In genomic region chr14:48580692-48581091, GRCh38 we compare ENCODE assay signal across 24 cellular contexts.
"Had no signal": no experiment of that assay in that cellular context is flagged by ENCODE, and none has a peak within 500 bp of the region (broad histone marks: within the 10 kb centered on the region; RNA-seq: fewer than 3 reads in every experiment).

No MANE protein-coding gene starts in this region.

- H3K4me2 ChIP-seq: hepatocyte, neural progenitor cell had no signal

- H3K9ac ChIP-seq: neural progenitor cell had no signal

- H3K4me1 ChIP-seq: esophagus squamous epithelium, stomach, transverse colon had no signal

- H3K27ac Mint-ChIP-seq: dendritic cell treated with granulocyte-macrophage colony-stimulating factor and Interleukin-4, amounts not matched to agents 40 ng/mL and 50 ng/mL, for 4 days; effector memory CD8-positive, alpha-beta T cell; natural killer cell treated with Interleukin-12 subunit alpha and Interleukin-12 subunit beta and Interleukin-15 and Interleukin-18, amount 100 ng/mL, for 72 hours; neural progenitor cell; progenitor cell of endocrine pancreas had no signal

- H3K9me3 ChIP-seq: esophagus squamous epithelium, ovary, thoracic aorta, transverse colon had no signal

- H3K36me3 ChIP-seq: esophagus squamous epithelium, neural progenitor cell, ovary, stomach, thoracic aorta, transverse colon had no signal

- H3K79me2 ChIP-seq: hepatocyte had no signal

- H3K4me3 Mint-ChIP-seq: dendritic cell treated with granulocyte-macrophage colony-stimulating factor and Interleukin-4, amounts not matched to agents 40 ng/mL and 50 ng/mL, for 4 days; effector memory CD8-positive, alpha-beta T cell; natural killer cell treated with Interleukin-12 subunit alpha and Interleukin-12 subunit beta and Interleukin-15 and Interleukin-18, amount 100 ng/mL, for 72 hours; neural progenitor cell had no signal

- H3K27me3 Mint-ChIP-seq: dendritic cell treated with granulocyte-macrophage colony-stimulating factor and Interleukin-4, amounts not matched to agents 40 ng/mL and 50 ng/mL, for 4 days; effector memory CD8-positive, alpha-beta T cell; natural killer cell treated with Interleukin-12 subunit alpha and Interleukin-12 subunit beta and Interleukin-15 and Interleukin-18, amount 100 ng/mL, for 72 hours; progenitor cell of endocrine pancreas had no signal

- FAIRE-seq: small intestine had no signal

- ATAC-seq: effector memory CD8-positive, alpha-beta T cell; left colon; left ventricle myocardium superior; natural killer cell treated with Interleukin-12 subunit alpha and Interleukin-12 subunit beta and Interleukin-15 and Interleukin-18, amount 100 ng/mL, for 72 hours; right cardiac atrium had no signal

- H3K36me3 Mint-ChIP-seq: natural killer cell treated with Interleukin-12 subunit alpha and Interleukin-12 subunit beta and Interleukin-15 and Interleukin-18, amount 100 ng/mL, for 72 hours; neural progenitor cell had no signal

- H3K4me3 ChIP-seq: esophagus squamous epithelium, hepatocyte, lung, neural progenitor cell, ovary, stomach, thoracic aorta, transverse colon had no signal

- H3K27me3 ChIP-seq: esophagus squamous epithelium, hepatocyte, neural progenitor cell, ovary, stomach, transverse colon had no signal

- DNase-seq: effector memory CD8-positive, alpha-beta T cell; esophagus squamous epithelium; foreskin fibroblast; head of caudate nucleus; left colon; left ventricle myocardium superior; mesenchymal stem cell; midbrain; nucleus accumbens; ovary; right cardiac atrium; small intestine; stimulated activated CD4-positive, alpha-beta T cell treated with anti-CD3 and anti-CD28 coated beads, Interleukin-12 subunit alpha, Interleukin-12 subunit beta, amount 100 ng/mL, for 4 hours; stimulated activated naive CD4-positive, alpha-beta T cell; stomach; substantia nigra; transverse colon had no signal

- H2AFZ ChIP-seq: hepatocyte, neural progenitor cell had no signal

- H3K27ac ChIP-seq: esophagus squamous epithelium, hepatocyte, neural progenitor cell, ovary, stomach, thoracic aorta, transverse colon had no signal
